In the genomic region with DNA sequence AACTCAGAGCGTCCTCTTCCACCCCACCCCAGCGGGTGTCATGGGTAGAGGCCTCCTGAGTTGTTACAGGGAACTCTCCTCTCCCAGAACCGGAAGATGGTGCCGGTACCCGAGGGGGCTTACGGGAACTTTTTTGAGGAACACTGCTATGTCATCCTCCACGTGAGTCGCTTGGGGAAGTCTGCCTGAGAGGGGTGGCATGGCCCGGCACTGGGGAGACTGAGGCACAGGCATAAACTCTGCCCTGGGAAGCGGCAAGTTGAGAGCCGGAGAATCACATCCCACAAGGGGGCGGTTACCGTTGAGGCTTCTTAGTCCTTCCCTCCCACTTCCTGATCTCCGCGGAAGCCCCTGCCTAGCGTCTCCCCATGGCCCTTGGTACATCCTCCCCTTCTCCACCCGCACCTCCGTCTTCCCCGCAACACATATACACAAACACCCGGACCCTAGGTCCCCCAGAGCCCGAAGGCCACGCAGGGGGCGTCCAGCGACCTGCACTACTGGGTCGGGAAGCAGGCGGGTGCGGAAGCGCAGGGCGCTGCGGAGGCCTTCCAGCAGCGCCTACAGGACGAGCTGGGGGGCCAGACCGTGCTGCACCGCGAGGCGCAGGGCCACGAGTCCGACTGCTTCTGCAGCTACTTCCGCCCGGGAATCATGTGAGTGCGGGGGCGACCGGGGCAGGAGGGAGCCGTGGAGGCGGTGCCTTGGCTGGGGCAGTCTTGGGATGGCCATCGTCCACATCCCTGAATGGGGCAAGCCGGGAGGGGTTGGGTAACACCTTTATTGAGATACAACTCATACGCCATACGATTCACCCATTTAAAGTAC, we compare ENCODE assay signal across 8 cellular contexts.
DNase-seq lines count a peak whose midpoint lies in the region; TF ChIP-seq lines count a peak whose summit lies in the region.

No MANE protein-coding gene starts in this region.

- H3K36me3 ChIP-seq in HAP-1 (replicated peaks) (peaks cover 3% of the 10 kb centered on the region), mucosa of stomach (ENCODE audit: control insufficient read depth, insufficient read depth, low read length) (peaks cover 25% of the 10 kb centered on the region)

- H3K27ac ChIP-seq in epithelial cell of prostate = peak overlapping the region; percentile 69

- H3K4me1 ChIP-seq in HAP-1 = peaks cover 14% of the 10 kb centered on the region
- peaks cover 73% of the 10 kb centered on the region for H3K4me1 ChIP-seq in mucosa of stomach (ENCODE audit: control insufficient read depth, insufficient read depth, low read length)

- H3K27me3 ChIP-seq in HAP-1 (ENCODE audit: low read depth) (no peaks in the 10 kb centered on the region), mucosa of stomach (ENCODE audit: control insufficient read depth, insufficient read depth, low read length) (no peaks in the 10 kb centered on the region)

- CTCF ChIA-PET in GM10248 (lab: Yijun Ruan, JAX) = interaction anchor here (0.9 to 1.7 kb wide), 2 partner anchors 10 to 19 kb away, joined by 3 to 8 read pairs; no protein-coding TSS in a partner anchor

- H3K4me3 ChIP-seq in HAP-1 = peak overlapping the region; percentile 57
- peak overlapping the region; percentile 1 for H3K4me3 ChIP-seq in mucosa of stomach (ENCODE audit: low read length)

- in situ Hi-C loops in HAP-1 (cut with MboI; ENCODE audit: low sequenced_read_pairs) = no loop called here

- POLR2A ChIA-PET in GM10248 (lab: Yijun Ruan, JAX) = interaction anchor here (0.8 kb wide), 1 partner anchor 12 kb away, joined by 3 read pairs; no protein-coding TSS in a partner anchor

- TF ChIP-seq CTCF in GM10248 (IDR thresholded peaks at IDR 0.05; ENCODE audit: control extremely low read depth, extremely low read depth, low read depth, missing control alignments) = no peak

- peak; percentile 69 for DNase-seq in GM10248 (ENCODE audit: extremely low spot score)
- DNase-seq in HAP-1 (ENCODE audit: low spot score in 2 of 2) = peak; percentile 64 to 86
- DNase-seq in NCI-H146 (lab: John Stamatoyannopoulos, UW) = peak; percentile 67
- peak; percentile 42 for DNase-seq in activated CD8-positive, alpha-beta memory T cell treated with anti-CD3 and anti-CD28 coated beads, Interleukin-2, amount 50 U/mL, for 24 hours (ENCODE audit: extremely low read depth)
- DNase-seq in epithelial cell of prostate (ENCODE audit: low read depth, low spot score) = no peak
- peak; percentile 49 to 65 for DNase-seq in stimulated activated CD8-positive, alpha-beta memory T cell treated with anti-CD3 and anti-CD28 coated beads, Interleukin-7, amount 100 ng/mL, for 48 hours (ENCODE audit: extremely low read depth in 1 of 2, low read depth in 1 of 2)
- no peak for DNase-seq in NCI-H748 treated with DMSO at 0.1 percent for 48 hours (lab: John Stamatoyannopoulos, UW)

- H3K9me3 ChIP-seq in HAP-1 (no peaks in the 10 kb centered on the region), mucosa of stomach (ENCODE audit: control insufficient read depth, low read length) (no peaks in the 10 kb centered on the region)

- peak overlapping the region; percentile 97 for H3K9ac ChIP-seq in mucosa of stomach (ENCODE audit: low read length)

Comparison
In these comparisons a context has a peak if more than half of its experiments do, and no peak if none do; other contexts are left out.
1. DNase-seq: peak in GM10248 (single experiment), HAP-1 (2 of 2), NCI-H146 (single experiment), activated CD8-positive, alpha-beta memory T cell treated with anti-CD3 and anti-CD28 coated beads, Interleukin-2, amount 50 U/mL, for 24 hours (single experiment) and stimulated activated CD8-positive, alpha-beta memory T cell treated with anti-CD3 and anti-CD28 coated beads, Interleukin-7, amount 100 ng/mL, for 48 hours (2 of 2); none in epithelial cell of prostate (single experiment) and NCI-H748 treated with DMSO at 0.1 percent for 48 hours (single experiment).